10 cellular contexts compared by ENCODE assay signal in the genomic region with DNA sequence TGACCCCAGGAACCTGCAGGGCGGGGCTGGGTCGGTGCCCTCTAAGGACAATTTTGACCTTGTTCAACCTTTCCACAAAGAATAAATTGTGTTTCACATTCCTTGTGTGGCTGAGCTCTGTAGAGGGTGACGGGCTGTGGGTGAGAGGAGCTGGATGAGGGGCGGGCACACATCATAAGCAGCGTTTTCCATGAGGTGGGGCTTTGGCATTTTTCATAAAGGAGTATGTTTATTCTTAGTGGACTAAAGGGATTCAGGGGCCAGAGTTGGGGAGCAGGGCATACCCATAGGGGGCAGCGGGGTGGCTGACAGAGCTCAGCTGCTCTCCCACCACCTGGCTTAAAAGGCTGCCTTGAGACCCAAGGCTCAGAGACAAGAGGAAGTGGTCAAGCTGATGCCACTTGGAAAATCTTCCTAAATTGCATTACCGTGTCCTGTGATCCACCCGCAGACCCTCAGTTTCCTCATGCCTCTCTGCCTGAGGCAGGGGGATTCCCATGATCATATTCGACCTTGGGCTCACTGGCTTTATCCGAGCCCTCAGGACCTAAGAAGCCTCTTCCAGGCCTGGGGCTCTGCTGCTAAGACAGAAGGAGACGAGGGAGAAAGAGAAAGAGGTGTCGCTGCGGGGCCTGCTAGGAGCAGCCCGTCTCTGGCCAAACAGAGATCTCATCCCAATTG. TPM values are rescaled to one million over a fixed set of nuclear protein-coding genes. Genes with fewer than 3 reads are reported as not detected.
DNase-seq lines count a peak whose midpoint lies in the region; ATAC-seq, FAIRE-seq and TF ChIP-seq lines count a peak whose summit lies in the region.
"Had no signal": no experiment of that assay in that cellular context is flagged by ENCODE, and none has a peak within 500 bp of the region (broad histone marks: within the 10 kb centered on the region; RNA-seq: fewer than 3 reads in every experiment).

No MANE protein-coding gene starts in this region.

- TF ChIP-seq CTCF in GM13977 (IDR thresholded peaks at IDR 0.05; ENCODE audit: extremely low read depth, insufficient read depth, missing control alignments): peak; percentile 23

- DNase-seq in GM13977 (ENCODE audit: low spot score): peak; percentile 43
- peak; percentile 61 for DNase-seq in amniotic epithelial cell (ENCODE audit: low read depth)
- DNase-seq in NCI-H526 (lab: John Stamatoyannopoulos, UW): no peak
- DNase-seq in NCI-H446 treated with DMSO at 0.1 percent for 48 hours (lab: John Stamatoyannopoulos, UW): no peak
- no peak for DNase-seq in frontal cortex (ENCODE audit: low spot score in 2 of 2)
- DNase-seq: stimulated activated naive B cell treated with anti-CD40 and anti-IgM and Interleukin-4, amounts not matched to agents 10 μg/mL and 1 μg/mL and 100 μg/mL, for 72 hours had no signal

- H3K9ac ChIP-seq in iPS-15b (ENCODE audit: low read depth, low read length): peak overlapping the region; percentile 8

- peaks cover 14% of the 10 kb centered on the region for H3K36me3 ChIP-seq in iPS-15b (ENCODE audit: control insufficient read depth, insufficient read depth, low read length)

- no peak for FAIRE-seq in frontal cortex (lab: Jason Lieb, UNC)

- H3K4me1 ChIP-seq in iPS-15b (ENCODE audit: control insufficient read depth, insufficient read depth, low read length): peaks cover 12% of the 10 kb centered on the region

- H3K27ac ChIP-seq in skin epidermis: peak overlapping the region in 20 of 21 experiments; percentile 14 to 92 (median 79)
- H3K27ac ChIP-seq: SJSA1 had no signal

- no peaks in the 10 kb centered on the region for H3K9me3 ChIP-seq in iPS-15b (ENCODE audit: control insufficient read depth, insufficient read depth, low read length)
- H3K9me3 ChIP-seq: SJSA1 had no signal

- ATAC-seq in GM18868 (IDR thresholded peaks at IDR 0.05; ENCODE audit: unreplicated experiment): no peak
- ATAC-seq: stimulated activated naive B cell treated with anti-CD40 and anti-IgM and Interleukin-4, amounts not matched to agents 10 μg/mL and 1 μg/mL and 100 μg/mL, for 72 hours had no signal

- in situ Hi-C loops in GM13977 (cut with MboI; ENCODE audit: low pct_unique_long_range_greater_than_20kb, low sequenced_read_pairs, unreplicated experiment): no loop called here

- H3K4me3 ChIP-seq in iPS-15b (ENCODE audit: low read depth, low read length): no peak overlapping the region
- no peak overlapping the region for H3K4me3 ChIP-seq in skin epidermis
- H3K4me3 ChIP-seq: SJSA1 had no signal

- no peaks in the 10 kb centered on the region for H3K27me3 ChIP-seq in iPS-15b (ENCODE audit: control insufficient read depth, insufficient read depth, low read length)
- H3K27me3 ChIP-seq: SJSA1 had no signal

RNA-seq across cellular contexts. Expression of a gene that starts 11.4 kb away (rescaled TPM):
- total RNA-seq in frontal cortex: 6.9 TPM

RNA-seq across cellular contexts. Expression of a gene that starts 18.1 kb away (rescaled TPM):
- total RNA-seq in frontal cortex: 13.9 TPM

RNA-seq across cellular contexts. Expression of a gene that starts 23.7 kb away (rescaled TPM):
- total RNA-seq in frontal cortex: 2.9 TPM

RNA-seq across cellular contexts. Expression of a gene that starts 32.6 kb away (rescaled TPM):
- total RNA-seq in frontal cortex: 2.0 TPM

RNA-seq across cellular contexts. Expression of a gene that starts 35.2 kb away (rescaled TPM):
- total RNA-seq in frontal cortex: 2.4 TPM

Comparison
In these comparisons a context has a peak if more than half of its experiments do, and no peak if none do; other contexts are left out.
1. DNase-seq: peak in GM13977 (single experiment) and amniotic epithelial cell (single experiment); none in NCI-H526 (0 of 2), NCI-H446 treated with DMSO at 0.1 percent for 48 hours (single experiment) and frontal cortex (0 of 2).